17 cellular contexts compared by ENCODE assay signal in genomic region chr17:63519972-63520882, GRCh38. TPM values are rescaled to one million over a fixed set of nuclear protein-coding genes. Genes with fewer than 3 reads are reported as not detected.
DNase-seq lines count a peak whose midpoint lies in the region; ATAC-seq, FAIRE-seq and TF ChIP-seq lines count a peak whose summit lies in the region.
"Had no signal": no experiment of that assay in that cellular context is flagged by ENCODE, and none has a peak within 500 bp of the region (broad histone marks: within the 10 kb centered on the region; RNA-seq: fewer than 3 reads in every experiment).

No MANE protein-coding gene starts in this region.

- intact Hi-C loops in pancreas (cut with DNase I) = no loop called here

- H3K27me3 ChIP-seq in pancreas = no peaks in the 10 kb centered on the region

- H3K27ac ChIP-seq in pancreas = no peak overlapping the region
- H3K27ac ChIP-seq: esophagus muscularis mucosa had no signal

- no peak overlapping the region for H3K4me3 ChIP-seq in pancreas
- H3K4me3 ChIP-seq: esophagus muscularis mucosa had no signal

- no peaks in the 10 kb centered on the region for H3K9me3 ChIP-seq in pancreas
- H3K9me3 ChIP-seq: esophagus muscularis mucosa had no signal

- no peaks in the 10 kb centered on the region for H3K4me1 ChIP-seq in pancreas

- ATAC-seq in pancreas (peak in 3 of 4 donors; percentile 64 to 76 (median 67)), HG03354 (IDR thresholded peaks at IDR 0.05; ENCODE audit: poor library complexity, severe bottlenecking, unreplicated experiment) (no peak)
- ATAC-seq: activated CD8-positive, alpha-beta T cell treated with anti-CD3 and anti-CD28 coated beads for 36 hours had no signal

- FAIRE-seq in HTR-8/SVneo (lab: Jason Lieb, UNC) (peak; percentile 31), pancreas (lab: Jason Lieb, UNC) (no peak)

- 41 to 42% methylated on average over 5 of the region's 5 CpGs for WGBS in pancreas, 2 donors

- DNase-seq in HTR-8/SVneo (ENCODE audit: insufficient read length, low spot score) = no peak
- DNase-seq in NCI-H2081 treated with DMSO at 0.1 percent for 48 hours (lab: John Stamatoyannopoulos, UW) = peak; percentile 36
- peak; percentile 93 for DNase-seq in SHP77 treated with DMSO at 0.1 percent for 48 hours (lab: John Stamatoyannopoulos, UW)
- peak in 4 of 6 donors; percentile 33 to 73 (median 58) for DNase-seq in pancreas
- DNase-seq in activated CD4-positive, alpha-beta T cell treated with anti-CD3 and anti-CD28 coated beads, Interleukin-2, amount 50 U/mL, for 1 hour = no peak
- DNase-seq in stimulated activated CD4-positive, alpha-beta T cell treated with anti-CD3 and anti-CD28 coated beads, Interleukin-4, amount 100 ng/mL, for 24 hours = no peak
- no peak for DNase-seq in epidermal melanocyte (ENCODE audit: insufficient read length, low spot score)
- DNase-seq: activated CD8-positive, alpha-beta T cell treated with anti-CD3 and anti-CD28 coated beads for 36 hours; activated naive CD4-positive, alpha-beta T cell treated with anti-CD3 and anti-CD28 coated beads, Interleukin-2, amount 50 U/mL, for 16 hours; central memory CD4-positive, alpha-beta T cell; T-helper 2 cell had no signal

- no peaks in the 10 kb centered on the region for H3K36me3 ChIP-seq in pancreas
- H3K36me3 ChIP-seq: esophagus muscularis mucosa had no signal

- no peak for TF ChIP-seq CTCF in pancreas (IDR thresholded peaks at IDR 0.05)

RNA-seq across cellular contexts. Expression of gene KCNH6, which starts 2.9 kb away (rescaled TPM):
- 1 to 10 TPM in 2 of 6 donors, under 1 TPM in 4; 0.35 to 1.3 (median 0.50) TPM for total RNA-seq in pancreas
- polyA plus RNA-seq in pancreas = 10 to 100 TPM in 1 of 2 donors, 1 to 10 TPM in 1; 2.5 to 12.5 TPM
- total RNA-seq: activated CD8-positive, alpha-beta T cell treated with anti-CD3 and anti-CD28 coated beads for 36 hours; esophagus muscularis mucosa; LHCN-M2; mononuclear cell; OCI-LY7 had no signal
- polyA plus RNA-seq: CD14-positive monocyte had no signal

RNA-seq across cellular contexts. Expression of gene DCAF7, which starts 30.1 kb away (rescaled TPM):
- total RNA-seq in pancreas = 10 to 100 TPM; 21.8 to 39.2 (median 25.6) TPM
- 10 to 100 TPM in 1 of 2 donors, 1 to 10 TPM in 1; 7.1 to 14.1 TPM for polyA plus RNA-seq in pancreas

RNA-seq across cellular contexts. Expression of gene ACE, which starts 43.4 kb away (rescaled TPM):
- 10 to 100 TPM in 1 of 6 donors, 1 to 10 TPM in 5; 3.1 to 18.3 (median 5.1) TPM for total RNA-seq in pancreas
- polyA plus RNA-seq in pancreas = 10 to 100 TPM in 1 of 2 donors, 1 to 10 TPM in 1; 8.2 to 11.6 TPM
- polyA plus RNA-seq: CD14-positive monocyte had no signal

Comparison
In these comparisons a context has a peak if more than half of its experiments do, and no peak if none do; other contexts are left out.
1. DNase-seq: peak in NCI-H2081 treated with DMSO at 0.1 percent for 48 hours (single experiment), SHP77 treated with DMSO at 0.1 percent for 48 hours (single experiment) and pancreas (4 of 6); none in HTR-8/SVneo (single experiment), activated CD4-positive, alpha-beta T cell treated with anti-CD3 and anti-CD28 coated beads, Interleukin-2, amount 50 U/mL, for 1 hour (single experiment), stimulated activated CD4-positive, alpha-beta T cell treated with anti-CD3 and anti-CD28 coated beads, Interleukin-4, amount 100 ng/mL, for 24 hours (single experiment) and epidermal melanocyte (single experiment).